15 cellular contexts compared by ENCODE assay signal in genomic region chr17:44921122-44921882, GRCh38. TPM values are rescaled to one million over a fixed set of nuclear protein-coding genes. Genes with fewer than 3 reads are reported as not detected.
DNase-seq lines count a peak whose midpoint lies in the region; ATAC-seq and TF ChIP-seq lines count a peak whose summit lies in the region.
"Had no signal": no experiment of that assay in that cellular context is flagged by ENCODE, and none has a peak within 500 bp of the region (broad histone marks: within the 10 kb centered on the region; RNA-seq: fewer than 3 reads in every experiment).

No MANE protein-coding gene starts in this region.

- peaks cover 10 to 47% of the 10 kb centered on the region in 2 donors for H3K27me3 Mint-ChIP-seq in effector memory CD8-positive, alpha-beta T cell

- no peak overlapping the region for H2BK120ac ChIP-seq in mesenchymal stem cell (ENCODE audit: low read depth, low read length)

- H3K18ac ChIP-seq in mesenchymal stem cell (ENCODE audit: low read depth in 1 of 2, low read length in 2 of 2): no peak overlapping the region

- no peaks in the 10 kb centered on the region for H3K9me2 ChIP-seq in Karpas-422 (replicated peaks; ENCODE audit: insufficient read depth, low read length)

- no peak for TF ChIP-seq CTCF in transverse colon (IDR thresholded peaks at IDR 0.05)

- H2AFZ ChIP-seq in Karpas-422 (ENCODE audit: low read length): no peak overlapping the region
- H2AFZ ChIP-seq in mesenchymal stem cell (ENCODE audit: low read depth, low read length): no peak overlapping the region

- no peak overlapping the region for H3K14ac ChIP-seq in mesenchymal stem cell (ENCODE audit: low read length in 2 of 2)

- H4K20me1 ChIP-seq in Karpas-422 (ENCODE audit: insufficient read depth, low read depth, low read length): no peaks in the 10 kb centered on the region

- peaks cover 21% of the 10 kb centered on the region for H3K4me1 ChIP-seq in Karpas-422 (ENCODE audit: low read length)
- peaks cover 16% of the 10 kb centered on the region for H3K4me1 ChIP-seq in mesenchymal stem cell (ENCODE audit: control insufficient read depth, insufficient read depth, low read depth, low read length)
- H3K4me1 ChIP-seq in transverse colon: peaks cover 0 to 8% (median 2%) of the 10 kb centered on the region in 4 donors

- DNase-seq in D341Med (ENCODE audit: low spot score): peak; percentile 55
- no peak for DNase-seq in Karpas-422
- no peak for DNase-seq in effector memory CD8-positive, alpha-beta T cell
- no peak for DNase-seq in mesenchymal stem cell
- DNase-seq in transverse colon: no peak
- DNase-seq in left lobe of liver (ENCODE audit: low spot score): no peak
- no peak for DNase-seq in T-helper 9 cell
- DNase-seq: activated CD4-positive, CD25-positive, alpha-beta regulatory T cell; CD4-positive, CD25-positive, alpha-beta regulatory T cell; MM.1S; naive B cell; NCI-H774; substantia nigra had no signal

- H3K9ac ChIP-seq in Karpas-422 (ENCODE audit: low read length): no peak overlapping the region
- no peak overlapping the region for H3K9ac ChIP-seq in mesenchymal stem cell (ENCODE audit: low read length)

- no peaks in the 10 kb centered on the region for H3K9me3 ChIP-seq in Karpas-422 (ENCODE audit: low read length)
- no peaks in the 10 kb centered on the region for H3K9me3 ChIP-seq in mesenchymal stem cell (ENCODE audit: control insufficient read depth, low read length)
- H3K9me3 ChIP-seq in transverse colon: no peaks in the 10 kb centered on the region

- WGBS in mesenchymal stem cell: 50% methylated on average over 11 of the region's 11 CpGs
- 75 to 87% methylated on average over 6 to 11 of the region's 11 CpGs for WGBS in transverse colon (ENCODE audit: low coverage in 1 of 2), 2 donors

- H3K27ac ChIP-seq in Karpas-422 (ENCODE audit: low read length) (no peak overlapping the region), mesenchymal stem cell (ENCODE audit: low read length, poor library complexity, severe bottlenecking) (no peak overlapping the region), transverse colon (no peak overlapping the region)
- H3K27ac ChIP-seq: SK-N-MC had no signal

- H3K36me3 ChIP-seq in Karpas-422 (ENCODE audit: insufficient read depth, low read length): no peaks in the 10 kb centered on the region
- H3K36me3 ChIP-seq in mesenchymal stem cell (ENCODE audit: control insufficient read depth in 1 of 2, insufficient read depth in 2 of 2, low read depth in 1 of 2, low read length in 2 of 2): peaks cover 0 to 5% of the 10 kb centered on the region in 2 experiments
- H3K36me3 ChIP-seq in transverse colon: no peaks in the 10 kb centered on the region

- no peak overlapping the region for H2BK5ac ChIP-seq in mesenchymal stem cell (ENCODE audit: low read depth, low read length, poor library complexity, severe bottlenecking)

- no peaks in the 10 kb centered on the region for H3K36me3 Mint-ChIP-seq in effector memory CD8-positive, alpha-beta T cell (ENCODE audit: insufficient read depth)
- H3K36me3 Mint-ChIP-seq: CD4-positive, CD25-positive, alpha-beta regulatory T cell; naive B cell had no signal

- no peak for TF ChIP-seq POLR2A in transverse colon (IDR thresholded peaks at IDR 0.05)

- H2BK15ac ChIP-seq in mesenchymal stem cell (ENCODE audit: low read depth, poor library complexity, severe bottlenecking): peak overlapping the region; percentile 3

- H2AK5ac ChIP-seq in mesenchymal stem cell (ENCODE audit: low read length, severe bottlenecking): no peak overlapping the region

- H3K79me1 ChIP-seq in mesenchymal stem cell (replicated peaks; ENCODE audit: low read length, poor library complexity, severe bottlenecking): peaks cover 3% of the 10 kb centered on the region

- no peak overlapping the region for H3K4ac ChIP-seq in mesenchymal stem cell (ENCODE audit: low read depth in 1 of 2, low read length in 2 of 2)

- no peak for TF ChIP-seq EP300 in transverse colon (IDR thresholded peaks at IDR 0.05; ENCODE audit: low read depth)

- in situ Hi-C loops in transverse colon (cut with MboI; ENCODE audit: low pct_ligation_motif_present in 1 of 4, low pct_unique_long_range_greater_than_20kb in 1 of 4, low sequenced_read_pairs in 3 of 4): loop anchor here in 3 of 4 donors (5.0 to 10.0 kb wide), 4 partner anchors 83 to 183 kb away; no protein-coding TSS in a partner anchor

- H4K8ac ChIP-seq in mesenchymal stem cell (ENCODE audit: low read length): peak overlapping the region; percentile 43

- H3K4me2 ChIP-seq in Karpas-422 (ENCODE audit: low read depth, low read length, poor library complexity, severe bottlenecking) (peak overlapping the region; percentile 24), mesenchymal stem cell (ENCODE audit: low read length, poor library complexity, severe bottlenecking) (no peak overlapping the region)

- no peak overlapping the region for H3K4me3 Mint-ChIP-seq in effector memory CD8-positive, alpha-beta T cell
- H3K4me3 Mint-ChIP-seq: CD4-positive, CD25-positive, alpha-beta regulatory T cell; naive B cell had no signal

- no peak overlapping the region for H3K23ac ChIP-seq in mesenchymal stem cell (ENCODE audit: low read length in 2 of 2)

- H3K79me2 ChIP-seq in Karpas-422 (ENCODE audit: low read length): no peaks in the 10 kb centered on the region

- no peaks in the 10 kb centered on the region for H3K27me3 ChIP-seq in Karpas-422 (ENCODE audit: low read length)
- peaks cover 8 to 25% of the 10 kb centered on the region in 2 experiments for H3K27me3 ChIP-seq in mesenchymal stem cell (ENCODE audit: control insufficient read depth in 1 of 2, insufficient read depth in 1 of 2, low read length in 2 of 2)
- H3K27me3 ChIP-seq in transverse colon: peaks cover 13% of the 10 kb centered on the region

- intact Hi-C loops in transverse colon (cut with DNase I; ENCODE audit: low total_unique reads): loop anchor here (2.0 to 10.0 kb wide), 2 partner anchors 101 to 183 kb away; no protein-coding TSS in a partner anchor

- H2BK12ac ChIP-seq in mesenchymal stem cell (ENCODE audit: low read length in 2 of 2): no peak overlapping the region

- H3K4me3 ChIP-seq in Karpas-422 (ENCODE audit: low read length) (no peak overlapping the region), mesenchymal stem cell (ENCODE audit: insufficient read depth in 1 of 2, low read depth in 1 of 2, low read length in 2 of 2) (no peak overlapping the region), transverse colon (no peak overlapping the region)
- H3K4me3 ChIP-seq: SK-N-MC had no signal

- ATAC-seq in effector memory CD8-positive, alpha-beta T cell (replicated peaks): no peak
- ATAC-seq in HG03442 (IDR thresholded peaks at IDR 0.05; ENCODE audit: unreplicated experiment): no peak
- ATAC-seq in left lobe of liver: no peak

- peak overlapping the region; percentile 54 to 59 for H3K27ac Mint-ChIP-seq in effector memory CD8-positive, alpha-beta T cell
- H3K27ac Mint-ChIP-seq: naive B cell had no signal

- no peaks in the 10 kb centered on the region for H3K9me3 Mint-ChIP-seq in effector memory CD8-positive, alpha-beta T cell
- H3K9me3 Mint-ChIP-seq: CD4-positive, CD25-positive, alpha-beta regulatory T cell; naive B cell had no signal

- H3K4me1 Mint-ChIP-seq in effector memory CD8-positive, alpha-beta T cell (ENCODE audit: low read depth in 2 of 2): no peaks in the 10 kb centered on the region
- H3K4me1 Mint-ChIP-seq: CD4-positive, CD25-positive, alpha-beta regulatory T cell had no signal

- H4K91ac ChIP-seq in mesenchymal stem cell (ENCODE audit: low read length): no peak overlapping the region

RNA-seq across cellular contexts. Expression of gene GFAP, which starts 6.0 kb away (rescaled TPM):
- not detected in 2 replicates for total RNA-seq in Karpas-422 (2014; rRNA removed; shearing (Covaris generic); ENCODE audit: low replicate concordance)
- 0.68 TPM for polyA plus RNA-seq in mesenchymal stem cell (2013, experiment 1 of 2)
- 0.49 TPM for polyA plus RNA-seq in mesenchymal stem cell (2013, experiment 2 of 2)
- total RNA-seq in transverse colon (under 1 TPM in 1 of 4 donors, not detected in 3; 0.68 TPM), left lobe of liver (0.23 TPM)
- total RNA-seq: CD4-positive, CD25-positive, alpha-beta regulatory T cell had no signal
- polyA plus RNA-seq: CD4-positive, CD25-positive, alpha-beta regulatory T cell had no signal

RNA-seq across cellular contexts. Expression of gene EFTUD2, which starts 22.1 kb away (rescaled TPM):
- total RNA-seq in Karpas-422 (2014; rRNA removed; shearing (Covaris generic); ENCODE audit: low replicate concordance): 80.2 and 97.5 TPM in 2 replicates
- 49.3 TPM for polyA plus RNA-seq in mesenchymal stem cell (2013, experiment 1 of 2)
- 53.4 TPM for polyA plus RNA-seq in mesenchymal stem cell (2013, experiment 2 of 2)
- 100 to 1,000 TPM in 1 of 4 donors, 10 to 100 TPM in 3; 37.4 to 136 (median 65.4) TPM for total RNA-seq in transverse colon
- 33.8 TPM for total RNA-seq in left lobe of liver

RNA-seq across cellular contexts. Expression of gene KIF18B, which starts 26.3 kb away (rescaled TPM):
- 8.5 and 11.8 TPM in 2 replicates for total RNA-seq in Karpas-422 (2014; rRNA removed; shearing (Covaris generic); ENCODE audit: low replicate concordance)
- 1.9 TPM for polyA plus RNA-seq in mesenchymal stem cell (2013, experiment 1 of 2)
- 1.6 TPM for polyA plus RNA-seq in mesenchymal stem cell (2013, experiment 2 of 2)
- total RNA-seq in transverse colon (1 to 10 TPM in 3 of 4 donors, under 1 TPM in 1; 0.82 to 7.6 (median 3.7) TPM), left lobe of liver (0.25 TPM)

RNA-seq across cellular contexts. Expression of gene C1QL1, which starts 46.8 kb away (rescaled TPM):
- total RNA-seq in Karpas-422 (2014; rRNA removed; shearing (Covaris generic); ENCODE audit: low replicate concordance): not detected in 2 replicates
- 9.0 TPM for polyA plus RNA-seq in mesenchymal stem cell (2013, experiment 1 of 2)
- polyA plus RNA-seq in mesenchymal stem cell (2013, experiment 2 of 2): 9.5 TPM
- 1 to 10 TPM in 2 of 4 donors, under 1 TPM in 1, not detected in 1; 0.55 to 6.8 (median 1.1) TPM for total RNA-seq in transverse colon
- total RNA-seq in left lobe of liver: 0.13 TPM
- total RNA-seq: CD4-positive, CD25-positive, alpha-beta regulatory T cell had no signal
- polyA plus RNA-seq: CD4-positive, CD25-positive, alpha-beta regulatory T cell had no signal
